In genomic region chr12:131895640-131896079, GRCh38 we compare ENCODE assay signal across 8 cellular contexts. TPM values are rescaled to one million over a fixed set of nuclear protein-coding genes. Genes with fewer than 3 reads are reported as not detected.
DNase-seq lines count a peak whose midpoint lies in the region; ATAC-seq and TF ChIP-seq lines count a peak whose summit lies in the region.

No MANE protein-coding gene starts in this region.

- intact Hi-C loops in MCF 10A (cut with micrococcal nuclease) (loop anchor here (1.0 to 2.0 kb wide), 3 partner anchors 33 to 65 kb away; partner anchors contain the start of gene PUS1), mucosa of descending colon (cut with DNase I, micrococcal nuclease) (no loop called here)

- no peaks in the 10 kb centered on the region for H3K9me3 Mint-ChIP-seq in activated CD8-positive, alpha-beta memory T cell treated with anti-CD3 and anti-CD28 coated beads, Interleukin-2, amount 10 ng/mL, durations not matched to agents 7 days and 5 days (ENCODE audit: low read depth)
- H3K9me3 Mint-ChIP-seq in IgD-negative memory B cell (no peaks in the 10 kb centered on the region), MCF 10A (ENCODE audit: unreplicated experiment) (no peaks in the 10 kb centered on the region)

- no peaks in the 10 kb centered on the region for H3K36me3 Mint-ChIP-seq in activated CD8-positive, alpha-beta memory T cell treated with anti-CD3 and anti-CD28 coated beads, Interleukin-2, amount 10 ng/mL, durations not matched to agents 7 days and 5 days
- H3K36me3 Mint-ChIP-seq in IgD-negative memory B cell (peaks cover 2% of the 10 kb centered on the region), MCF 10A (ENCODE audit: insufficient read depth, unreplicated experiment) (peaks cover 23% of the 10 kb centered on the region)

- ATAC-seq in activated CD8-positive, alpha-beta memory T cell treated with anti-CD3 and anti-CD28 coated beads, Interleukin-2, amount 10 ng/mL, durations not matched to agents 7 days and 5 days: no peak
- ATAC-seq in mucosa of descending colon: peak; percentile 2
- no peak for ATAC-seq in GM19328 (IDR thresholded peaks at IDR 0.05; ENCODE audit: unreplicated experiment)

- H3K27me3 Mint-ChIP-seq in activated CD8-positive, alpha-beta memory T cell treated with anti-CD3 and anti-CD28 coated beads, Interleukin-2, amount 10 ng/mL, durations not matched to agents 7 days and 5 days: no peaks in the 10 kb centered on the region
- no peaks in the 10 kb centered on the region for H3K27me3 Mint-ChIP-seq in IgD-negative memory B cell
- H3K27me3 Mint-ChIP-seq in MCF 10A (ENCODE audit: insufficient read depth, unreplicated experiment): no peaks in the 10 kb centered on the region

- H3K4me3 Mint-ChIP-seq in activated CD8-positive, alpha-beta memory T cell treated with anti-CD3 and anti-CD28 coated beads, Interleukin-2, amount 10 ng/mL, durations not matched to agents 7 days and 5 days: peak overlapping the region; percentile 75
- peak overlapping the region; percentile 82 to 95 (median 90) for H3K4me3 Mint-ChIP-seq in IgD-negative memory B cell
- H3K4me3 Mint-ChIP-seq in MCF 10A (ENCODE audit: unreplicated experiment): peak overlapping the region; percentile 80

- DNase-seq in activated CD8-positive, alpha-beta memory T cell treated with anti-CD3 and anti-CD28 coated beads, Interleukin-2, amount 10 ng/mL, durations not matched to agents 7 days and 5 days: no peak
- DNase-seq in activated CD8-positive, alpha-beta memory T cell treated with anti-CD3 and anti-CD28 coated beads, Interleukin-2, amount 50 U/mL, for 4 hours: no peak
- DNase-seq in MCF 10A (ENCODE audit: unreplicated experiment) (no peak), mucosa of descending colon (peak in 1 of 3 donors; percentile 37), NOMO-1 treated with DMSO at 0.1 percent for 48 hours (lab: John Stamatoyannopoulos, UW; ENCODE audit: unreplicated experiment) (no peak), NCI-H2196 treated with DMSO at 0.1 percent for 48 hours (lab: John Stamatoyannopoulos, UW; ENCODE audit: unreplicated experiment) (no peak)

- H3K4me1 ChIP-seq in mucosa of descending colon (ENCODE audit: low read depth): peaks cover 13% of the 10 kb centered on the region

- H3K9me3 ChIP-seq in mucosa of descending colon: no peaks in the 10 kb centered on the region

- H3K36me3 ChIP-seq in mucosa of descending colon (ENCODE audit: low read depth): no peaks in the 10 kb centered on the region

- peak overlapping the region; percentile 7 for H3K4me3 ChIP-seq in mucosa of descending colon

- H3K4me1 Mint-ChIP-seq in activated CD8-positive, alpha-beta memory T cell treated with anti-CD3 and anti-CD28 coated beads, Interleukin-2, amount 10 ng/mL, durations not matched to agents 7 days and 5 days: peaks cover 12% of the 10 kb centered on the region
- H3K4me1 Mint-ChIP-seq in IgD-negative memory B cell (peaks cover 0 to 6% (median 5%) of the 10 kb centered on the region in 3 donors), MCF 10A (ENCODE audit: insufficient read depth, unreplicated experiment) (peaks cover 7% of the 10 kb centered on the region)

- POLR2A ChIA-PET in MCF 10A (lab: Yijun Ruan, JAX): interaction anchor here (0.7 to 2.6 kb wide), 10 partner anchors 13 to 676 kb away, joined by 3 to 14 read pairs (median 7); partner anchors contain the start of genes EP400 and PUS1

- CTCF ChIA-PET in activated CD8-positive, alpha-beta memory T cell treated with anti-CD3 and anti-CD28 coated beads, Interleukin-2, amount 10 ng/mL, durations not matched to agents 7 days and 5 days (lab: Charles Lee): no interaction called here
- CTCF ChIA-PET in MCF 10A (lab: Yijun Ruan, JAX): interaction anchor here (0.6 to 0.8 kb wide), 2 partner anchors 13 to 28 kb away, joined by 4 to 5 read pairs; no protein-coding TSS in a partner anchor

- peak overlapping the region; percentile 70 for H3K27ac Mint-ChIP-seq in activated CD8-positive, alpha-beta memory T cell treated with anti-CD3 and anti-CD28 coated beads, Interleukin-2, amount 10 ng/mL, durations not matched to agents 7 days and 5 days
- peak overlapping the region; percentile 39 to 89 (median 86) for H3K27ac Mint-ChIP-seq in IgD-negative memory B cell
- peak overlapping the region; percentile 90 for H3K27ac Mint-ChIP-seq in MCF 10A (ENCODE audit: low read depth, unreplicated experiment)

- TSS peak; percentile 35 for BruUV-seq in MCF 10A (replicated peaks; lab: Mats Ljungman, UMichigan)

- no peak for TF ChIP-seq CTCF in MCF 10A (IDR thresholded peaks at IDR 0.05; ENCODE audit: unreplicated experiment)
- TF ChIP-seq CTCF in mucosa of descending colon (IDR thresholded peaks at IDR 0.05): no peak

RNA-seq across cellular contexts. Expression of gene ULK1, which starts 1.2 kb away (rescaled TPM):
- total RNA-seq in activated CD8-positive, alpha-beta memory T cell treated with anti-CD3 and anti-CD28 coated beads, Interleukin-2, amount 10 ng/mL, durations not matched to agents 7 days and 5 days: 10 to 100 TPM; 20.2 to 24.4 TPM
- 1.6 TPM for polyA plus RNA-seq in IgD-negative memory B cell
- total RNA-seq in MCF 10A (2022) (21.7 and 28.2 TPM in 2 replicates), mucosa of descending colon (10 to 100 TPM; 20.0 to 60.4 (median 28.3) TPM)

RNA-seq across cellular contexts. Expression of gene PUS1, which starts 33.4 kb away (rescaled TPM):
- total RNA-seq in activated CD8-positive, alpha-beta memory T cell treated with anti-CD3 and anti-CD28 coated beads, Interleukin-2, amount 10 ng/mL, durations not matched to agents 7 days and 5 days: 10 to 100 TPM; 64.2 to 69.3 TPM
- 45.5 TPM for polyA plus RNA-seq in IgD-negative memory B cell
- total RNA-seq in MCF 10A (2022) (44.1 and 72.3 TPM in 2 replicates), mucosa of descending colon (10 to 100 TPM; 21.0 to 28.3 (median 22.9) TPM)

RNA-seq across cellular contexts. Expression of gene EP400, which starts 54.1 kb away (rescaled TPM):
- total RNA-seq in activated CD8-positive, alpha-beta memory T cell treated with anti-CD3 and anti-CD28 coated beads, Interleukin-2, amount 10 ng/mL, durations not matched to agents 7 days and 5 days: 10 to 100 TPM; 54.1 to 68.0 TPM
- 11.1 TPM for polyA plus RNA-seq in IgD-negative memory B cell
- total RNA-seq in MCF 10A (2022): 52.4 and 54.8 TPM in 2 replicates
- total RNA-seq in mucosa of descending colon: 10 to 100 TPM; 34.9 to 47.8 (median 40.7) TPM
